10 cellular contexts compared by ENCODE assay signal in the genomic region with DNA sequence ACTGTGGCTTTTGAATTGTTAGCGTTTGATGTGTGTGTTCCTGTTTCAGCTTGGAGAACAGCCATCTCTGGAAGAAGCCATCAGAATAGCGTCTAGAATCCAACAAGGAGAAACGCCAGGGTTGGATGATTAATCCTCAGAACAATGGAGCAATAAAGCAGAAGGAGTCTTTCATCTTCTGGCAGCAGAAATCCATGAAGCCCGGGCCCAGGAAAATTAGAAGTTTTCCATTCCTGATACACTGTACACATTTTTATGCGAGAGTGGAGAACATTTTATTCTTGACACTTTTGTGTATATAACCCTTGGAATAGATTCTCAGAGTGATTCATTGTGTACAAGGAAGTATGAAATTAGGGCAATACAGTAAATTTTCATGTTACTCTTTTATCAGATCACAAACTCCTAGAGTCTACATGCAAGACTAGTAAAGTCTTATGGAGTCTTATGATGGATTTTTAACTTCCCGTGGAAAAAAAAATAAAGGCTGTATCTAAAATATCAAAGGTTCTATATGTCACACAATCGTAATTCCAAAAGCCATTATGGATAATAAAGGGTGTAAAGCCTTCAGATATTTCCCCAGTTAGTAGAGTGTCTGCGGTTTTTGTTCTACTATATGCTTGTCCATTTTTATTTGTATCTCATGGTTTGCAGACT. TPM values are rescaled to one million over a fixed set of nuclear protein-coding genes. Genes with fewer than 3 reads are reported as not detected.
DNase-seq lines count a peak whose midpoint lies in the region; ATAC-seq and TF ChIP-seq lines count a peak whose summit lies in the region.
"Had no signal": no experiment of that assay in that cellular context is flagged by ENCODE, and none has a peak within 500 bp of the region (broad histone marks: within the 10 kb centered on the region; RNA-seq: fewer than 3 reads in every experiment).

No MANE protein-coding gene starts in this region.

- POLR2A ChIA-PET in RWPE1 (lab: Yijun Ruan, JAX; ENCODE audit: low non-redundant PET), result no interaction called here

- no peaks in the 10 kb centered on the region for H3K27me3 Mint-ChIP-seq in stimulated activated memory B cell treated with anti-CD40 and anti-IgM and Interleukin-4, amounts not matched to agents 10 μg/mL and 1 μg/mL and 100 μg/mL, for 72 hours
- H3K27me3 Mint-ChIP-seq: stimulated activated naive CD8-positive, alpha-beta T cell treated with anti-CD3 and anti-CD28 coated beads, Interleukin-15, Interleukin-2, amounts not matched to agents 100 ng/mL and 50 ng/mL, for 24 hours had no signal

- H3K27ac ChIP-seq in RWPE1, result peak overlapping the region; percentile 81
- H3K27ac ChIP-seq in caudate nucleus (ENCODE audit: low read depth, low read length), result no peak overlapping the region

- H3K4me1 Mint-ChIP-seq in stimulated activated memory B cell treated with anti-CD40 and anti-IgM and Interleukin-4, amounts not matched to agents 10 μg/mL and 1 μg/mL and 100 μg/mL, for 72 hours, result no peaks in the 10 kb centered on the region

- peaks cover 21% of the 10 kb centered on the region for H3K36me3 Mint-ChIP-seq in stimulated activated memory B cell treated with anti-CD40 and anti-IgM and Interleukin-4, amounts not matched to agents 10 μg/mL and 1 μg/mL and 100 μg/mL, for 72 hours

- TF ChIP-seq CTCF in AG10803 (conservative IDR thresholded peaks at IDR 0.05; ENCODE audit: low read length) (no peak), RWPE1 (conservative IDR thresholded peaks at IDR 0.05; ENCODE audit: low read depth) (no peak)

- no peaks in the 10 kb centered on the region for H3K9me3 Mint-ChIP-seq in stimulated activated memory B cell treated with anti-CD40 and anti-IgM and Interleukin-4, amounts not matched to agents 10 μg/mL and 1 μg/mL and 100 μg/mL, for 72 hours
- H3K9me3 Mint-ChIP-seq: stimulated activated naive CD8-positive, alpha-beta T cell treated with anti-CD3 and anti-CD28 coated beads, Interleukin-15, Interleukin-2, amounts not matched to agents 100 ng/mL and 50 ng/mL, for 24 hours had no signal

- no peak overlapping the region for H3K4me3 Mint-ChIP-seq in stimulated activated memory B cell treated with anti-CD40 and anti-IgM and Interleukin-4, amounts not matched to agents 10 μg/mL and 1 μg/mL and 100 μg/mL, for 72 hours
- H3K4me3 Mint-ChIP-seq: stimulated activated naive CD8-positive, alpha-beta T cell treated with anti-CD3 and anti-CD28 coated beads, Interleukin-15, Interleukin-2, amounts not matched to agents 100 ng/mL and 50 ng/mL, for 24 hours had no signal

- no peak overlapping the region for H3K4me3 ChIP-seq in AG10803 (ENCODE audit: low read length)
- H3K4me3 ChIP-seq: ovary had no signal

- no peak for ATAC-seq in HG03139 (IDR thresholded peaks at IDR 0.05; ENCODE audit: unreplicated experiment)
- no peak for ATAC-seq in stimulated activated memory B cell treated with anti-CD40 and anti-IgM and Interleukin-4, amounts not matched to agents 10 μg/mL and 1 μg/mL and 100 μg/mL, for 72 hours

- no peak overlapping the region for H3K27ac Mint-ChIP-seq in stimulated activated memory B cell treated with anti-CD40 and anti-IgM and Interleukin-4, amounts not matched to agents 10 μg/mL and 1 μg/mL and 100 μg/mL, for 72 hours
- H3K27ac Mint-ChIP-seq: stimulated activated naive CD8-positive, alpha-beta T cell treated with anti-CD3 and anti-CD28 coated beads, Interleukin-15, Interleukin-2, amounts not matched to agents 100 ng/mL and 50 ng/mL, for 24 hours had no signal

- DNase-seq in AG10803 (ENCODE audit: low read depth) (peak; percentile 94), RWPE1 (ENCODE audit: low spot score) (no peak), fibroblast of peridontal ligament (ENCODE audit: extremely low read depth) (peak; percentile 95), pulmonary artery endothelial cell (ENCODE audit: low read depth, low spot score) (peak; percentile 77), caudate nucleus (lab: John Stamatoyannopoulos, UW) (no peak)
- DNase-seq in activated CD8-positive, alpha-beta memory T cell treated with anti-CD3 and anti-CD28 coated beads, Interleukin-2, amount 50 U/mL, for 4 hours, result no peak

- CTCF ChIA-PET in RWPE1 (lab: Yijun Ruan, JAX), result interaction anchor here (0.7 kb wide), 1 partner anchor 347 kb away, joined by 3 read pairs; no protein-coding TSS in a partner anchor

RNA-seq across cellular contexts. Expression of a gene that starts 45.9 kb away (rescaled TPM):
- 19.1 and 22.5 TPM in 2 replicates for total RNA-seq in pulmonary artery endothelial cell

Comparison
In these comparisons a context has a peak if more than half of its experiments do, and no peak if none do; other contexts are left out.
1. DNase-seq: peak in AG10803 (single experiment), fibroblast of peridontal ligament (single experiment) and pulmonary artery endothelial cell (single experiment); none in RWPE1 (single experiment), activated CD8-positive, alpha-beta memory T cell treated with anti-CD3 and anti-CD28 coated beads, Interleukin-2, amount 50 U/mL, for 4 hours (single experiment) and caudate nucleus (0 of 61).